Comparison of ENCODE assay signal across 37 cellular contexts in the genomic region with DNA sequence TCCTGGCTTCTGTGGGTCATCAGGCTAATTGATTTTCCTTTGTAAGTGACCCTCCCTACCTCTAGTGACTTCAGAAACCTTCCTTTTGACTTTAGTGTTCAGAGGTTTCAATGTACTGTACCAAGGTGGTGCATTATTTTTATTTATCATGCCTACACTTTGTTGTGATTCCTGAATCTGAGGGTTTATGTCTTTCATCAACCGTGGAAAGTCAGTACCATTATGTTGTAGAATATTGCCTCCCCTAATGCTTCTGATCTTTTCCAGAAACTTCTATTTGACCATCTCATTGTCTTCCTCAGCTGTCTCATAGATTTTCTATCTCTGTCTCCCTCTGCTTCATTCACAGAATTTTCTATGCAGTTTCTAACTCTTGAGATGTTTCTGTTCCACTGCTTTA.
"Had no signal": no experiment of that assay in that cellular context is flagged by ENCODE, and none has a peak within 500 bp of the region (broad histone marks: within the 10 kb centered on the region; RNA-seq: fewer than 3 reads in every experiment).

No MANE protein-coding gene starts in this region.

- H3K9me3 Mint-ChIP-seq: central memory CD8-positive, alpha-beta T cell had no signal

- ATAC-seq: activated T-cell treated with anti-CD3 and anti-CD28 coated beads, Interleukin-2, amount 50 U/mL, for 4 hours; activated T-helper 17 cell treated with anti-CD3 and anti-CD28 coated beads, Interleukin-2, amount 50 U/mL, for 72 hours; body of pancreas had no signal

- H3K27me3 ChIP-seq: adrenal gland, ascending aorta, body of pancreas, brain microvascular endothelial cell, breast epithelium had no signal

- H3K27ac ChIP-seq: adrenal gland, ascending aorta, body of pancreas, brain microvascular endothelial cell, breast epithelium, cardiac muscle cell had no signal

- H3K27me3 Mint-ChIP-seq: activated naive CD4-positive, alpha-beta T cell treated with anti-CD3 and anti-CD28 coated beads, Interleukin-2, amount 50 U/mL, for 24 hours; activated naive CD8-positive, alpha-beta T cell; activated naive CD8-positive, alpha-beta T cell treated with anti-CD3 and anti-CD28 coated beads for 36 hours; activated naive CD8-positive, alpha-beta T cell treated with anti-CD3 and anti-CD28 coated beads, Interleukin-2, amount 10 ng/mL, durations not matched to agents 7 days and 5 days; activated naive CD8-positive, alpha-beta T cell treated with anti-CD3 and anti-CD28 coated beads, Interleukin-2, amount 50 U/mL, for 24 hours; activated T-cell treated with anti-CD3 and anti-CD28 coated beads, Interleukin-2, amount 50 U/mL, for 24 hours; activated T-helper 17 cell treated with anti-CD3 and anti-CD28 coated beads, Interleukin-2, amount 50 U/mL, for 72 hours had no signal

- H3K4me3 ChIP-seq: adrenal gland, ascending aorta, body of pancreas, breast epithelium, cardiac muscle cell had no signal

- H3K4me3 Mint-ChIP-seq: activated naive CD4-positive, alpha-beta T cell treated with anti-CD3 and anti-CD28 coated beads for 36 hours; activated naive CD4-positive, alpha-beta T cell treated with anti-CD3 and anti-CD28 coated beads, Interleukin-2, amount 50 U/mL, for 24 hours; activated naive CD8-positive, alpha-beta T cell; activated naive CD8-positive, alpha-beta T cell treated with anti-CD3 and anti-CD28 coated beads for 36 hours; activated naive CD8-positive, alpha-beta T cell treated with anti-CD3 and anti-CD28 coated beads, Interleukin-2, amount 10 ng/mL, durations not matched to agents 7 days and 5 days; activated naive CD8-positive, alpha-beta T cell treated with anti-CD3 and anti-CD28 coated beads, Interleukin-2, amount 50 U/mL, for 24 hours; activated T-cell treated with anti-CD3 and anti-CD28 coated beads, Interleukin-2, amount 50 U/mL, for 24 hours; activated T-cell treated with anti-CD3 and anti-CD28 coated beads, Interleukin-2, amount 50 U/mL, for 4 hours; activated T-helper 1 cell treated with anti-CD3 and anti-CD28 coated beads, Interleukin-12 subunit alpha, Interleukin-12 subunit beta, Interleukin-2, Interleukin-4 antibody, amounts not matched to agents 30 ng/mL and 10 ng/mL and 1 ng/mL, durations not matched to agents 14 hours and 24 hours and 36 hours; activated T-helper 17 cell treated with anti-CD3 and anti-CD28 coated beads, Interleukin-2, amount 50 U/mL, for 72 hours; brain; central memory CD8-positive, alpha-beta T cell had no signal

- H3K4me1 ChIP-seq: ascending aorta, body of pancreas, breast epithelium had no signal

- H3K4me1 Mint-ChIP-seq: activated naive CD4-positive, alpha-beta T cell treated with anti-CD3 and anti-CD28 coated beads, Interleukin-2, amount 50 U/mL, for 24 hours; activated naive CD8-positive, alpha-beta T cell treated with anti-CD3 and anti-CD28 coated beads for 36 hours; activated naive CD8-positive, alpha-beta T cell treated with anti-CD3 and anti-CD28 coated beads, Interleukin-2, amount 10 ng/mL, durations not matched to agents 7 days and 5 days; activated naive CD8-positive, alpha-beta T cell treated with anti-CD3 and anti-CD28 coated beads, Interleukin-2, amount 50 U/mL, for 24 hours; activated T-helper 17 cell treated with anti-CD3 and anti-CD28 coated beads, Interleukin-2, amount 50 U/mL, for 72 hours; central memory CD8-positive, alpha-beta T cell had no signal

- H3K9me3 ChIP-seq: body of pancreas had no signal

- H3K36me3 ChIP-seq: ascending aorta, brain microvascular endothelial cell, breast epithelium, cardiac muscle cell had no signal

- H3K27ac Mint-ChIP-seq: activated naive CD4-positive, alpha-beta T cell treated with anti-CD3 and anti-CD28 coated beads for 36 hours; activated naive CD4-positive, alpha-beta T cell treated with anti-CD3 and anti-CD28 coated beads, Interleukin-2, amount 50 U/mL, for 24 hours; activated naive CD8-positive, alpha-beta T cell; activated naive CD8-positive, alpha-beta T cell treated with anti-CD3 and anti-CD28 coated beads, Interleukin-2, amount 10 ng/mL, durations not matched to agents 7 days and 5 days; activated naive CD8-positive, alpha-beta T cell treated with anti-CD3 and anti-CD28 coated beads, Interleukin-2, amount 50 U/mL, for 24 hours; activated T-cell treated with anti-CD3 and anti-CD28 coated beads, Interleukin-2, amount 50 U/mL, for 24 hours; activated T-helper 1 cell treated with anti-CD3 and anti-CD28 coated beads, Interleukin-12 subunit alpha, Interleukin-12 subunit beta, Interleukin-2, Interleukin-4 antibody, amounts not matched to agents 30 ng/mL and 10 ng/mL and 1 ng/mL, durations not matched to agents 14 hours and 24 hours and 36 hours; activated T-helper 17 cell treated with anti-CD3 and anti-CD28 coated beads, Interleukin-2, amount 50 U/mL, for 72 hours; activated T-helper 2 cell treated with anti-CD3 and anti-CD28 coated beads, Interferon-gamma antibody, Interleukin-2, Interleukin-4, amounts not matched to agents 10 μg/mL and 5 μg/mL and 100 μg/mL, durations not matched to agents 14 hours and 24 hours and 36 hours; brain had no signal

- DNase-seq: activated effector memory CD4-positive, alpha-beta T cell treated with anti-CD3 and anti-CD28 coated beads, Interleukin-2, amount 50 U/mL, for 16 hours; activated effector memory CD4-positive, alpha-beta T cell treated with Interleukin-2 at 50 U/mL for 16 hours; activated gamma-delta T cell; activated gamma-delta T cell treated with Interleukin-2 at 50 U/mL for 16 hours; activated naive CD4-positive, alpha-beta T cell; activated naive CD4-positive, alpha-beta T cell treated with anti-CD3 and anti-CD28 coated beads for 36 hours; activated naive CD4-positive, alpha-beta T cell treated with anti-CD3 and anti-CD28 coated beads, Interleukin-2, amount 50 U/mL, for 16 hours; activated naive CD4-positive, alpha-beta T cell treated with Interleukin-2 at 50 U/mL for 16 hours; activated naive CD8-positive, alpha-beta T cell treated with anti-CD3 and anti-CD28 coated beads for 36 hours; activated naive CD8-positive, alpha-beta T cell treated with anti-CD3 and anti-CD28 coated beads, Interleukin-2, amount 10 ng/mL, durations not matched to agents 7 days and 5 days; activated naive CD8-positive, alpha-beta T cell treated with anti-CD3 and anti-CD28 coated beads, Interleukin-2, amount 50 U/mL, for 24 hours; activated T-cell treated with anti-CD3 and anti-CD28 coated beads for 4 hours; activated T-cell treated with anti-CD3 and anti-CD28 coated beads, Interleukin-2, amount 50 U/mL, for 24 hours; activated T-cell treated with anti-CD3 and anti-CD28 coated beads, Interleukin-2, amount 50 U/mL, for 4 hours; adrenal gland; amniotic stem cell; amygdala; anterior cingulate cortex; aorta; body of pancreas; brain microvascular endothelial cell; caudate nucleus; central memory CD4-positive, alpha-beta T cell; cerebellar nuclear complex had no signal

- FAIRE-seq: astrocyte, bronchial epithelial cell, colon had no signal
